18 cellular contexts compared by ENCODE assay signal in the genomic region with DNA sequence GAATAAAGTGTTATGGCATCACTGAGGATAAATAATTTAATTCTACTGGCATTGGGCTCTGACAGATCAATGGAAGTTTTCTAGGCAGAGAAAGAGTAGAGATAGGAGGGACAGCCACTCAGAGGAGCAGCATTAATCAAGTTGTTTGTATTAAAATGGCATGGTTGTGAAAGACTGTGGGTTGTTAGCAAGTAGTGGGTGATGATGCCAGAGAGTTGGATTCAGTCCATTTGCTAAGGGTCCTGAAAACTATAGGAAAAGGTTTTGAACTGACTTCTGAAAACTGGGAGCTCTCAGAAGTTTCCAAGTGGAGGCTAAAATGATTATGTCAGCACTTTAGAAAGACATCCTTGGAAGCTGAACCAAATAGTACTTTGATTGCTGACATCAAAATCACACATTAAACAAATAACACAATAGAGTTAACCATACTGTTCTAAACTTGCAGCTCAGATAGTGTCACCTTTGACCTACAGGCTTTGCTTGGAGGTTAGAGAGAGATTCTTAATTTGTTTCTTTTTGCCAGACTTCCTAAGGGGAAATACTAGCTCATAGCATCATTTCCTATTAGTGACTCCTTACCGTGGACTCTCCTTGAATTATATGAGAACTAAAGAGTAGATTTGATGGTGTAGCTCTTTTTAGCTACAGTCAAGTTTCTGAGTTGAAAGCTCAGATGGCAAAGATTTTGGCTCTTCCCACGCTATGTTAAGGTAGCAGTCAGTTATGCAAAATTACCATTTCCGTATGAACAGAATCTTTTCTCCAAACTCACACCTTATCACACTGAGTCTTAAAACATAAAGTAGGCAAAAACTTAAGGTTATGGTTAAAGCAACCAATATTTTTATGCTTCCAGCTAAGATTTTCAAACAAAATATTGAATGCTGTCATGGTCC.
DNase-seq lines count a peak whose midpoint lies in the region; ATAC-seq and TF ChIP-seq lines count a peak whose summit lies in the region.
"Had no signal": no experiment of that assay in that cellular context is flagged by ENCODE, and none has a peak within 500 bp of the region (broad histone marks: within the 10 kb centered on the region; RNA-seq: fewer than 3 reads in every experiment).

No MANE protein-coding gene starts in this region.

- no peaks in the 10 kb centered on the region for H3K27me3 ChIP-seq in right cardiac atrium (ENCODE audit: control insufficient read depth, insufficient read depth)
- H3K27me3 ChIP-seq in Peyer's patch, result no peaks in the 10 kb centered on the region
- H3K27me3 ChIP-seq: colonic mucosa, tibial artery had no signal

- DNase-seq in NCI-H226, result peak; percentile 7
- DNase-seq in right cardiac atrium, result no peak
- DNase-seq in renal cortical epithelial cell (ENCODE audit: low read depth), result peak; percentile 51
- no peak for DNase-seq in Peyer's patch
- DNase-seq: activated CD4-positive, alpha-beta T cell treated with anti-CD3 and anti-CD28 coated beads for 1 hour; activated CD8-positive, alpha-beta memory T cell treated with anti-CD3 and anti-CD28 coated beads, Interleukin-2, amount 10 ng/mL, durations not matched to agents 7 days and 5 days; activated naive CD8-positive, alpha-beta T cell treated with anti-CD3 and anti-CD28 coated beads, Interleukin-2, amount 10 ng/mL, durations not matched to agents 7 days and 5 days; colonic mucosa; DMS79 treated with DMSO at 0.1 percent for 48 hours; foreskin fibroblast; NCI-H2029; NCI-H446; stimulated activated CD4-positive, alpha-beta T cell treated with anti-CD3 and anti-CD28 coated beads, Interleukin-15, amount 100 ng/mL, for 24 hours; stimulated activated naive B cell treated with anti-CD40 and anti-IgM and Interleukin-4, amounts not matched to agents 10 μg/mL and 1 μg/mL and 100 μg/mL, for 72 hours; tibial artery had no signal

- H3K36me3 ChIP-seq in Peyer's patch, result no peaks in the 10 kb centered on the region
- H3K36me3 ChIP-seq: colonic mucosa, tibial artery had no signal

- TF ChIP-seq POLR2A in Peyer's patch (IDR thresholded peaks at IDR 0.05), result no peak

- H3K27ac ChIP-seq in right cardiac atrium (ENCODE audit: low read length), result no peak overlapping the region
- no peak overlapping the region for H3K27ac ChIP-seq in Peyer's patch
- H3K27ac ChIP-seq: colonic mucosa, tibial artery had no signal

- TF ChIP-seq CTCF in Peyer's patch (IDR thresholded peaks at IDR 0.05), result no peak

- peaks cover 18% of the 10 kb centered on the region for H3K4me1 ChIP-seq in right cardiac atrium (ENCODE audit: control insufficient read depth, insufficient read depth, low read length)
- H3K4me1 ChIP-seq in Peyer's patch, result peaks cover 0 to 9% (median 0%) of the 10 kb centered on the region in 4 donors

- ATAC-seq in GM18868 (IDR thresholded peaks at IDR 0.05; ENCODE audit: unreplicated experiment) (peak; percentile 34), right cardiac atrium (peak; percentile 44 to 89), HG03139 (IDR thresholded peaks at IDR 0.05; ENCODE audit: unreplicated experiment) (no peak), GM21526 (IDR thresholded peaks at IDR 0.05; ENCODE audit: low FRiP score, unreplicated experiment) (no peak)
- ATAC-seq: activated CD8-positive, alpha-beta memory T cell treated with anti-CD3 and anti-CD28 coated beads, Interleukin-2, amount 10 ng/mL, durations not matched to agents 7 days and 5 days; stimulated activated naive B cell treated with anti-CD40 and anti-IgM and Interleukin-4, amounts not matched to agents 10 μg/mL and 1 μg/mL and 100 μg/mL, for 72 hours had no signal

- intact Hi-C loops in right cardiac atrium (cut with DNase I), result no loop called here

- no peaks in the 10 kb centered on the region for H3K9me3 ChIP-seq in right cardiac atrium (ENCODE audit: control insufficient read depth, low read length)
- H3K9me3 ChIP-seq in Peyer's patch, result no peaks in the 10 kb centered on the region
- H3K9me3 ChIP-seq: colonic mucosa, tibial artery had no signal

- no peak overlapping the region for H3K4me3 ChIP-seq in right cardiac atrium (ENCODE audit: low read length)
- H3K4me3 ChIP-seq in Peyer's patch, result no peak overlapping the region
- H3K4me3 ChIP-seq: colonic mucosa, tibial artery had no signal

- WGBS in right cardiac atrium, result 52% methylated on average over 3 of the region's 3 CpGs

Comparison
In these comparisons a context has a peak if more than half of its experiments do, and no peak if none do; other contexts are left out.
1. ATAC-seq: peak in GM18868 (single experiment) and right cardiac atrium (2 of 2); none in HG03139 (single experiment) and GM21526 (single experiment).
2. DNase-seq: peak in NCI-H226 (single experiment) and renal cortical epithelial cell (single experiment); none in right cardiac atrium (0 of 3) and Peyer's patch (0 of 3).